13 cellular contexts compared by ENCODE assay signal in genomic region chr20:31685853-31686641, GRCh38. TPM values are rescaled to one million over a fixed set of nuclear protein-coding genes. Genes with fewer than 3 reads are reported as not detected.
A peak's percentile ranks its signal among the peaks of the same experiment; 100 is the strongest.
DNase-seq lines count a peak whose midpoint lies in the region; ATAC-seq, FAIRE-seq and TF ChIP-seq lines count a peak whose summit lies in the region.
"Had no signal": no experiment of that assay in that cellular context is flagged by ENCODE, and none has a peak within 500 bp of the region (broad histone marks: within the 10 kb centered on the region; RNA-seq: fewer than 3 reads in every experiment).

No MANE protein-coding gene starts in this region.

- H3K27ac ChIP-seq in DND-41 (ENCODE audit: low read length) = peak overlapping the region; percentile 100
- H3K27ac ChIP-seq in K562 (ENCODE audit: extremely low read depth, low read depth, low read length) = peak overlapping the region; percentile 66
- H3K27ac ChIP-seq: GM23248 had no signal

- H3K36me3 Mint-ChIP-seq in IgD-negative memory B cell (no peaks in the 10 kb centered on the region), osteocyte (ENCODE audit: unreplicated experiment) (peaks cover 26% of the 10 kb centered on the region)

- in situ Hi-C loops in K562 (cut with MboI) = no loop called here

- TF ChIP-seq POLR2A in K562 (conservative IDR thresholded peaks at IDR 0.05) = no peak

- H4K20me1 ChIP-seq in DND-41 (ENCODE audit: insufficient read depth, low read length) (no peaks in the 10 kb centered on the region), K562 (replicated peaks; ENCODE audit: control insufficient read depth, insufficient read depth, low read length) (no peaks in the 10 kb centered on the region)

- H3K4me1 ChIP-seq in DND-41 (ENCODE audit: insufficient read depth, low read length) (peaks cover 95% of the 10 kb centered on the region), K562 (replicated peaks in 1 of 2; ENCODE audit: control insufficient read depth in 2 of 2, insufficient read depth in 2 of 2, low read length in 2 of 2) (peaks cover 33 to 68% of the 10 kb centered on the region in 2 experiments)

- peak overlapping the region in 1 of 2 experiments; percentile 29; a peak in 2 of 4 replicates for H3K4me3 ChIP-seq in DND-41 (ENCODE audit: low read depth in 1 of 2, low read length in 2 of 2)
- H3K4me3 ChIP-seq in K562 = no peak overlapping the region
- H3K4me3 ChIP-seq in H7 (ENCODE audit: insufficient read depth, low read depth, low read length) = no peak overlapping the region
- H3K4me3 ChIP-seq: GM23248 had no signal

- H3K4me2 ChIP-seq in DND-41 (ENCODE audit: insufficient read depth, low read length) = peak overlapping the region; percentile 55
- H3K4me2 ChIP-seq in K562 (ENCODE audit: insufficient read depth, low read length) = peak overlapping the region; percentile 39

- H3K4me3 Mint-ChIP-seq in IgD-negative memory B cell = peak overlapping the region in 3 of 4 donors; percentile 39 to 88 (median 88)
- H3K4me3 Mint-ChIP-seq in osteocyte (ENCODE audit: unreplicated experiment) = no peak overlapping the region

- TF ChIP-seq EP300 in K562 (IDR thresholded peaks at IDR 0.05; ENCODE audit: low read length) = no peak

- POLR2A ChIA-PET in K562 (lab: Yijun Ruan, JAX) = interaction anchor here (0.9 to 3.7 kb wide), 9 partner anchors 9 to 81 kb away, joined by 3 to 23 read pairs (median 5); partner anchors contain the start of gene ID1

- H3K9me3 ChIP-seq in DND-41 (ENCODE audit: insufficient read depth, low read length, severe bottlenecking) (no peaks in the 10 kb centered on the region), K562 (replicated peaks; ENCODE audit: control insufficient read depth, insufficient read depth, low read depth, low read length) (no peaks in the 10 kb centered on the region)

- H3K9me3 Mint-ChIP-seq in IgD-negative memory B cell (no peaks in the 10 kb centered on the region), osteocyte (ENCODE audit: unreplicated experiment) (no peaks in the 10 kb centered on the region)

- H3K9me1 ChIP-seq in K562 (ENCODE audit: control insufficient read depth, insufficient read depth, low read length) = no peaks in the 10 kb centered on the region

- H3K36me3 ChIP-seq in DND-41 (ENCODE audit: insufficient read depth, low read length) (peaks cover 80% of the 10 kb centered on the region), K562 (ENCODE audit: control insufficient read depth, insufficient read depth, low read length) (peaks cover 81% of the 10 kb centered on the region), H7 (replicated peaks; ENCODE audit: control insufficient read depth, insufficient read depth, low read length) (no peaks in the 10 kb centered on the region)

- H3K4me1 Mint-ChIP-seq in IgD-negative memory B cell = peaks cover 17 to 47% (median 25%) of the 10 kb centered on the region in 3 donors
- H3K4me1 Mint-ChIP-seq in osteocyte (ENCODE audit: unreplicated experiment) = peaks cover 19% of the 10 kb centered on the region

- BruUV-seq in K562 (replicated peaks; lab: Mats Ljungman, UMichigan) = no TSS peak

- H3K27ac Mint-ChIP-seq in IgD-negative memory B cell (peak overlapping the region in 2 of 3 donors; percentile 63 to 88), osteocyte (ENCODE audit: unreplicated experiment) (peak overlapping the region; percentile 1)

- TF ChIP-seq RAD21 in K562 (CRISPR knock-in tag; conservative IDR thresholded peaks at IDR 0.05 in 1 of 2, IDR thresholded peaks at IDR 0.05 in 1 of 2) = no peak

- H3K79me2 ChIP-seq in DND-41 (ENCODE audit: insufficient read depth, low read length) (peaks cover 94% of the 10 kb centered on the region), K562 (ENCODE audit: control insufficient read depth, insufficient read depth, low read length) (peaks cover 98% of the 10 kb centered on the region)

- CTCF ChIA-PET in K562 (lab: Yijun Ruan, JAX; ENCODE audit: low intra/inter-chr PET ratio) = no interaction called here

- H3K27me3 Mint-ChIP-seq in IgD-negative memory B cell (no peaks in the 10 kb centered on the region), osteocyte (ENCODE audit: unreplicated experiment) (no peaks in the 10 kb centered on the region)

- no peak for DNase-seq in DND-41
- DNase-seq in K562 (ENCODE audit: extremely low read depth in 1 of 4, low spot score in 3 of 4) = no peak
- no peak for DNase-seq in osteocyte (ENCODE audit: extremely low spot score, unreplicated experiment)
- DNase-seq in H7 = no peak
- no peak for DNase-seq in AG08395 (ENCODE audit: low spot score)
- DNase-seq: central memory CD4-positive, alpha-beta T cell; DMS79; GM23248 had no signal

- H2AFZ ChIP-seq in DND-41 (ENCODE audit: low read depth, low read length) = no peak overlapping the region
- H2AFZ ChIP-seq in K562 (ENCODE audit: low read depth, low read length) = no peak overlapping the region
- H2AFZ ChIP-seq: GM23248 had no signal

- FAIRE-seq in K562 (lab: Jason Lieb, UNC) = no peak

- no peak for ATAC-seq in DND-41 (ENCODE audit: insufficient read depth, low read depth)
- peak; percentile 3; the same call in 2 of the 3 replicates for ATAC-seq in K562
- ATAC-seq in GM18907 (IDR thresholded peaks at IDR 0.05; ENCODE audit: unreplicated experiment) = no peak
- ATAC-seq in HG02642 (IDR thresholded peaks at IDR 0.05; ENCODE audit: poor library complexity, unreplicated experiment) = no peak
- ATAC-seq: sciatic nerve had no signal

- 24% methylated on average over 2 of the region's 2 CpGs for WGBS in K562 (ENCODE audit: insufficient coverage, low coverage, missing lambda C conversion rate)

- H3K9ac ChIP-seq in DND-41 (ENCODE audit: low read depth, low read length) = peak overlapping the region; percentile 95
- peak overlapping the region in 1 of 2 experiments; percentile 53; a peak in 1 of 4 replicates for H3K9ac ChIP-seq in K562 (ENCODE audit: insufficient read depth in 1 of 2, low read depth in 2 of 2, low read length in 2 of 2)
- H3K9ac ChIP-seq: GM23248 had no signal

- H3K27me3 ChIP-seq in DND-41 (ENCODE audit: insufficient read depth, low read length, poor library complexity) = no peaks in the 10 kb centered on the region
- no peaks in the 10 kb centered on the region for H3K27me3 ChIP-seq in K562 (ENCODE audit: control insufficient read depth in 2 of 2, insufficient read depth in 2 of 2, low read length in 2 of 2)
- H3K27me3 ChIP-seq in H7 (ENCODE audit: control insufficient read depth, insufficient read depth, low read length) = no peaks in the 10 kb centered on the region

- intact Hi-C loops in K562 (cut with micrococcal nuclease) = no loop called here

- TF ChIP-seq CTCF in DND-41 (IDR thresholded peaks at IDR 0.05; ENCODE audit: borderline replicate concordance, extremely low read depth, low read length, poor library complexity, severe bottlenecking) = no peak
- no peak for TF ChIP-seq CTCF in K562 (IDR thresholded peaks at IDR 0.05 in 2 of 3, conservative IDR thresholded peaks at IDR 0.05 in 1 of 3; ENCODE audit: insufficient read depth in 2 of 3, low read depth in 1 of 3, low read length in 3 of 3)
- no peak for TF ChIP-seq CTCF in osteocyte (IDR thresholded peaks at IDR 0.05)

RNA-seq across cellular contexts. Expression of gene BCL2L1, which starts 36.6 kb away (rescaled TPM):
- 9.8 TPM for polyA plus RNA-seq in IgD-negative memory B cell
- 162 and 267 TPM in 2 replicates for total RNA-seq in K562 (2011; cell fraction: chromatin; rRNA removed; ENCODE audit: low replicate concordance)
- 145 and 154 TPM in 2 replicates for total RNA-seq in K562 (2011; cell fraction: nucleolus; rRNA removed)
- total RNA-seq in K562 (2011; cell fraction: nucleoplasm; rRNA removed) = 113 and 150 TPM in 2 replicates
- 137 and 179 TPM in 2 replicates for total RNA-seq in K562 (2014; rRNA removed)
- 72.0 and 81.3 TPM in 2 replicates for total RNA-seq in K562 (2014; rRNA removed; fragmentation: Illumina TruSeq; extraction: Trizol)
- 88.7 and 89.1 TPM in 2 replicates for total RNA-seq in K562 (2015; rRNA removed; fragmentation: Illumina TruSeq; extraction: Trizol)
- total RNA-seq in K562 (2021) = 150 and 157 TPM in 2 replicates
- polyA plus RNA-seq in K562 (2011; rRNA removed) = 120 and 121 TPM in 2 replicates
- polyA plus RNA-seq in K562 (2011; cell fraction: cytosol; rRNA removed) = 113 and 145 TPM in 2 replicates
- 70.0 and 81.2 TPM in 2 replicates for polyA plus RNA-seq in K562 (2011; cell fraction: nucleus; rRNA removed)
- polyA plus RNA-seq in K562 (2012) = 134 and 224 TPM in 2 replicates
- 182 and 187 TPM in 2 replicates for polyA plus RNA-seq in K562 (2014; fragmentation: Illumina TruSeq; extraction: Trizol)
- 10 to 100 TPM in 1 of 2 experiments, 1 to 10 TPM in 1; 3.3 to 17.9 TPM for polyA plus RNA-seq in K562 (2014; fragmentation: Nextera tagmentation; extraction: Ambion mirVana)
- 140 and 156 TPM in 2 replicates for polyA plus RNA-seq in K562 (2014; rRNA removed)
- polyA minus RNA-seq in K562 (2011; rRNA and poly(A)+ RNA removed) = 87.8 and 101 TPM in 2 replicates
- polyA minus RNA-seq in K562 (2011; cell fraction: cytosol; rRNA and poly(A)+ RNA removed) = 56.3 and 61.7 TPM in 2 replicates
- polyA minus RNA-seq in K562 (2011; cell fraction: nucleus; rRNA and poly(A)+ RNA removed) = 74.2 and 92.5 TPM in 2 replicates
- total RNA-seq in osteocyte = 67.0 and 69.4 TPM in 2 replicates
- total RNA-seq in H7 (2014; rRNA removed; shearing (Covaris generic)) = 38.5 and 53.6 TPM in 2 replicates

RNA-seq across cellular contexts. Expression of gene COX4I2, which starts 48.3 kb away (rescaled TPM):
- polyA plus RNA-seq in IgD-negative memory B cell = 0.38 TPM
- not detected in 2 replicates for total RNA-seq in K562 (2011; cell fraction: chromatin; rRNA removed; ENCODE audit: low replicate concordance)
- not detected in 2 replicates for total RNA-seq in K562 (2011; cell fraction: nucleolus; rRNA removed)
- not detected in 2 replicates for total RNA-seq in K562 (2011; cell fraction: nucleoplasm; rRNA removed)
- total RNA-seq in K562 (2014; rRNA removed) = not detected in 2 replicates
- not detected in 2 replicates for total RNA-seq in K562 (2014; rRNA removed; fragmentation: Illumina TruSeq; extraction: Trizol)
- not detected in 2 replicates for total RNA-seq in K562 (2015; rRNA removed; fragmentation: Illumina TruSeq; extraction: Trizol)
- total RNA-seq in K562 (2021) = not detected in 2 replicates
- not detected in 2 replicates for polyA plus RNA-seq in K562 (2011; rRNA removed)
- polyA plus RNA-seq in K562 (2011; cell fraction: cytosol; rRNA removed) = not detected in 2 replicates
- not detected in 2 replicates for polyA plus RNA-seq in K562 (2011; cell fraction: nucleus; rRNA removed)
- not detected in 2 replicates for polyA plus RNA-seq in K562 (2012)
- not detected in 2 replicates for polyA plus RNA-seq in K562 (2014; fragmentation: Illumina TruSeq; extraction: Trizol)
- polyA plus RNA-seq in K562 (2014; fragmentation: Nextera tagmentation; extraction: Ambion mirVana) = not detected
- not detected in 2 replicates for polyA plus RNA-seq in K562 (2014; rRNA removed)
- not detected in 2 replicates for polyA minus RNA-seq in K562 (2011; rRNA and poly(A)+ RNA removed)
- polyA minus RNA-seq in K562 (2011; cell fraction: cytosol; rRNA and poly(A)+ RNA removed) = not detected in 2 replicates
- polyA minus RNA-seq in K562 (2011; cell fraction: nucleus; rRNA and poly(A)+ RNA removed) = not detected in 2 replicates
- total RNA-seq in osteocyte = not detected in 2 replicates
- 0.21 TPM in 1 of 2 replicates, not detected in the other for total RNA-seq in H7 (2014; rRNA removed; shearing (Covaris generic))
- total RNA-seq: fibroblast of villous mesenchyme, GM23248 had no signal
- polyA plus RNA-seq: GM23248 had no signal

RNA-seq across cellular contexts. Expression of gene TPX2, which starts 53.0 kb away (rescaled TPM):
- 0.49 TPM for polyA plus RNA-seq in IgD-negative memory B cell
- total RNA-seq in K562 (2011; cell fraction: chromatin; rRNA removed; ENCODE audit: low replicate concordance) = 34.1 and 68.4 TPM in 2 replicates
- 33.2 and 33.7 TPM in 2 replicates for total RNA-seq in K562 (2011; cell fraction: nucleolus; rRNA removed)
- 50.5 and 54.4 TPM in 2 replicates for total RNA-seq in K562 (2011; cell fraction: nucleoplasm; rRNA removed)
- total RNA-seq in K562 (2014; rRNA removed) = 143 and 153 TPM in 2 replicates
- total RNA-seq in K562 (2014; rRNA removed; fragmentation: Illumina TruSeq; extraction: Trizol) = 133 and 153 TPM in 2 replicates
- total RNA-seq in K562 (2015; rRNA removed; fragmentation: Illumina TruSeq; extraction: Trizol) = 134 TPM in 2 replicates
- 144 and 171 TPM in 2 replicates for total RNA-seq in K562 (2021)
- polyA plus RNA-seq in K562 (2011; rRNA removed) = 89.7 and 108 TPM in 2 replicates
- 32.9 and 56.0 TPM in 2 replicates for polyA plus RNA-seq in K562 (2011; cell fraction: cytosol; rRNA removed)
- polyA plus RNA-seq in K562 (2011; cell fraction: nucleus; rRNA removed) = 157 and 160 TPM in 2 replicates
- polyA plus RNA-seq in K562 (2012) = 117 and 130 TPM in 2 replicates
- 212 and 241 TPM in 2 replicates for polyA plus RNA-seq in K562 (2014; fragmentation: Illumina TruSeq; extraction: Trizol)
- polyA plus RNA-seq in K562 (2014; fragmentation: Nextera tagmentation; extraction: Ambion mirVana) = 10 to 100 TPM; 48.0 to 57.8 TPM
- polyA plus RNA-seq in K562 (2014; rRNA removed) = 101 and 112 TPM in 2 replicates
- polyA minus RNA-seq in K562 (2011; rRNA and poly(A)+ RNA removed) = 140 and 157 TPM in 2 replicates
- polyA minus RNA-seq in K562 (2011; cell fraction: cytosol; rRNA and poly(A)+ RNA removed) = 54.2 and 70.1 TPM in 2 replicates
- 47.8 and 109 TPM in 2 replicates for polyA minus RNA-seq in K562 (2011; cell fraction: nucleus; rRNA and poly(A)+ RNA removed)
- total RNA-seq in osteocyte = 22.6 and 25.5 TPM in 2 replicates
- 119 and 157 TPM in 2 replicates for total RNA-seq in H7 (2014; rRNA removed; shearing (Covaris generic))
